In the genomic region with DNA sequence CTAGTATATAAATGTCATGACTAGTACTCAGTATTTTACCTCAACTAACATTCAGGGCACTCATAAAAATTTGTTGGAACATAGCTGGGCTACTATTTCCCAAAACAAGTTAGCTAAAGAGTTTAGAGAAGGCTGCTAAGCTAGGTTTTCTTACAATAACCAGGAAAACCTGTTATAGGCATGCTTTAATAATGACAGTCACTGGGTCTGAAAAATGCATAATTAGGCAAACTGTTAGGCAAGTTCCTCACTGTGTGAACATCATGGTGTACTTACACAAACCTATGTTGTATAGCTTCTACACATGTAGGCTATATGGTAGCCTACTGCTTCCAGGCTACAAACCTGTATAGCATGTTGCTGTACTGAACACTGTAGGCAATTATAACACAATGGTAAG, we compare ENCODE assay signal across 31 cellular contexts.
"Had no signal": no experiment of that assay in that cellular context is flagged by ENCODE, and none has a peak within 500 bp of the region (broad histone marks: within the 10 kb centered on the region; RNA-seq: fewer than 3 reads in every experiment).

No MANE protein-coding gene starts in this region.

- H3K27ac ChIP-seq: adrenal gland, body of pancreas, cardiac muscle cell, colonic mucosa, dorsolateral prefrontal cortex, esophagus muscularis mucosa, foreskin keratinocyte, gastrocnemius medialis, VCaP had no signal

- H3K4me3 ChIP-seq: adrenal gland, body of pancreas, cardiac muscle cell, colonic mucosa, dorsolateral prefrontal cortex, esophagus muscularis mucosa, gastrocnemius medialis had no signal

- H3K4me1 ChIP-seq: colonic mucosa, gastrocnemius medialis had no signal

- H3K9me3 ChIP-seq: adrenal gland, body of pancreas, colonic mucosa, esophagus muscularis mucosa, gastrocnemius medialis had no signal

- H3K36me3 ChIP-seq: adrenal gland, cardiac muscle cell, colonic mucosa, esophagus muscularis mucosa, gastrocnemius medialis had no signal

- DNase-seq: activated CD4-positive, alpha-beta T cell treated with anti-CD3 and anti-CD28 coated beads for 48 hours; activated CD4-positive, alpha-beta T cell treated with anti-CD3 and anti-CD28 coated beads, Interleukin-2, amount 50 U/mL, for 1 hour; activated CD4-positive, alpha-beta T cell treated with anti-CD3 and anti-CD28 coated beads, Interleukin-2, amount 50 U/mL, for 48 hours; activated CD8-positive, alpha-beta memory T cell treated with anti-CD3 and anti-CD28 coated beads for 24 hours; activated CD8-positive, alpha-beta T cell treated with anti-CD3 and anti-CD28 coated beads for 36 hours; activated effector memory CD4-positive, alpha-beta T cell treated with Interleukin-2 at 50 U/mL for 16 hours; activated naive CD4-positive, alpha-beta T cell treated with anti-CD3 and anti-CD28 coated beads for 36 hours; activated naive CD8-positive, alpha-beta T cell treated with anti-CD3 and anti-CD28 coated beads for 36 hours; activated naive CD8-positive, alpha-beta T cell treated with anti-CD3 and anti-CD28 coated beads, Interleukin-2, amount 50 U/mL, for 24 hours; activated T-cell treated with anti-CD3 and anti-CD28 coated beads, Interleukin-2, amount 50 U/mL, for 4 hours; adrenal gland; amygdala; aorta; body of pancreas; central memory CD4-positive, alpha-beta T cell; cerebellar nuclear complex; colonic mucosa; dorsolateral prefrontal cortex; effector memory CD4-positive, alpha-beta T cell; endodermal cell; erythroblast; foreskin keratinocyte; gastrocnemius medialis; head of caudate nucleus; hippocampal formation; T-helper 2 cell had no signal

- H3K27me3 ChIP-seq: adrenal gland, body of pancreas, cardiac muscle cell, colonic mucosa, dorsolateral prefrontal cortex, esophagus muscularis mucosa, foreskin keratinocyte, gastrocnemius medialis had no signal

- ATAC-seq: activated CD8-positive, alpha-beta T cell treated with anti-CD3 and anti-CD28 coated beads for 36 hours; activated naive CD8-positive, alpha-beta T cell treated with anti-CD3 and anti-CD28 coated beads, Interleukin-2, amount 50 U/mL, for 24 hours; activated T-cell treated with anti-CD3 and anti-CD28 coated beads, Interleukin-2, amount 50 U/mL, for 4 hours; activated T-helper 17 cell treated with anti-CD3 and anti-CD28 coated beads, Interleukin-2, amount 50 U/mL, for 72 hours; body of pancreas; foreskin keratinocyte; gastrocnemius medialis; WTC11 had no signal
